In genomic region chr17:45229681-45230409, GRCh38 we compare ENCODE assay signal across 8 cellular contexts. TPM values are rescaled to one million over a fixed set of nuclear protein-coding genes. Genes with fewer than 3 reads are reported as not detected.
DNase-seq lines count a peak whose midpoint lies in the region; ATAC-seq and TF ChIP-seq lines count a peak whose summit lies in the region.

No MANE protein-coding gene starts in this region.

- H3K4me1 ChIP-seq in mucosa of descending colon (ENCODE audit: low read depth): peaks cover 16% of the 10 kb centered on the region

- peak overlapping the region; percentile 22 for H3K27ac ChIP-seq in angular gyrus (ENCODE audit: low read depth, low read length)

- peaks cover 29% of the 10 kb centered on the region for H3K27me3 Mint-ChIP-seq in nephron progenitor cell (ENCODE audit: low read depth, poor library complexity)

- no peak overlapping the region for H3K4me3 ChIP-seq in mucosa of descending colon

- TF ChIP-seq CTCF in mucosa of descending colon (IDR thresholded peaks at IDR 0.05) (no peak), nephron progenitor cell (IDR thresholded peaks at IDR 0.05) (no peak)

- H3K9me3 Mint-ChIP-seq in nephron progenitor cell: no peaks in the 10 kb centered on the region

- DNase-seq in stimulated activated naive CD4-positive, alpha-beta T cell treated with Interleukin-2 at 50 U/mL for 16 hours (lab: John Stamatoyannopoulos, UW): peak; percentile 9
- DNase-seq in stimulated activated naive CD4-positive, alpha-beta T cell (lab: John Stamatoyannopoulos, UW): no peak
- DNase-seq in mucosa of descending colon (peak in 2 of 3 donors; percentile 17 to 74), nephron progenitor cell (no peak)

- intact Hi-C loops in mucosa of descending colon (cut with DNase I, micrococcal nuclease): no loop called here

- H3K4me1 Mint-ChIP-seq in nephron progenitor cell: peaks cover 22% of the 10 kb centered on the region

- H3K4me3 Mint-ChIP-seq in nephron progenitor cell: no peak overlapping the region

- no peak for ATAC-seq in mucosa of descending colon
- no peak for ATAC-seq in HG02870 (IDR thresholded peaks at IDR 0.05; ENCODE audit: unreplicated experiment)
- no peak for ATAC-seq in GM18907 (IDR thresholded peaks at IDR 0.05; ENCODE audit: unreplicated experiment)
- no peak for ATAC-seq in HG03432 (IDR thresholded peaks at IDR 0.05; ENCODE audit: unreplicated experiment)

- no peaks in the 10 kb centered on the region for H3K9me3 ChIP-seq in mucosa of descending colon

- H3K27ac Mint-ChIP-seq in nephron progenitor cell: no peak overlapping the region

- no peaks in the 10 kb centered on the region for H3K36me3 Mint-ChIP-seq in nephron progenitor cell (ENCODE audit: low read depth)

- H3K36me3 ChIP-seq in mucosa of descending colon (ENCODE audit: low read depth): no peaks in the 10 kb centered on the region

RNA-seq across cellular contexts. Expression of gene FMNL1, which starts 8.2 kb away (rescaled TPM):
- total RNA-seq in mucosa of descending colon: 10 to 100 TPM in 2 of 3 donors, 1 to 10 TPM in 1; 7.4 to 18.1 (median 17.3) TPM

RNA-seq across cellular contexts. Expression of gene SPATA32, which starts 32.0 kb away (rescaled TPM):
- under 1 TPM in 2 of 3 donors, not detected in 1; 0.19 to 0.22 TPM for total RNA-seq in mucosa of descending colon

Comparison
In these comparisons a context has a peak if more than half of its experiments do, and no peak if none do; other contexts are left out.
1. DNase-seq: peak in stimulated activated naive CD4-positive, alpha-beta T cell treated with Interleukin-2 at 50 U/mL for 16 hours (single experiment) and mucosa of descending colon (2 of 3); none in stimulated activated naive CD4-positive, alpha-beta T cell (0 of 6) and nephron progenitor cell (single experiment).